8 cellular contexts compared by ENCODE assay signal in the genomic region with DNA sequence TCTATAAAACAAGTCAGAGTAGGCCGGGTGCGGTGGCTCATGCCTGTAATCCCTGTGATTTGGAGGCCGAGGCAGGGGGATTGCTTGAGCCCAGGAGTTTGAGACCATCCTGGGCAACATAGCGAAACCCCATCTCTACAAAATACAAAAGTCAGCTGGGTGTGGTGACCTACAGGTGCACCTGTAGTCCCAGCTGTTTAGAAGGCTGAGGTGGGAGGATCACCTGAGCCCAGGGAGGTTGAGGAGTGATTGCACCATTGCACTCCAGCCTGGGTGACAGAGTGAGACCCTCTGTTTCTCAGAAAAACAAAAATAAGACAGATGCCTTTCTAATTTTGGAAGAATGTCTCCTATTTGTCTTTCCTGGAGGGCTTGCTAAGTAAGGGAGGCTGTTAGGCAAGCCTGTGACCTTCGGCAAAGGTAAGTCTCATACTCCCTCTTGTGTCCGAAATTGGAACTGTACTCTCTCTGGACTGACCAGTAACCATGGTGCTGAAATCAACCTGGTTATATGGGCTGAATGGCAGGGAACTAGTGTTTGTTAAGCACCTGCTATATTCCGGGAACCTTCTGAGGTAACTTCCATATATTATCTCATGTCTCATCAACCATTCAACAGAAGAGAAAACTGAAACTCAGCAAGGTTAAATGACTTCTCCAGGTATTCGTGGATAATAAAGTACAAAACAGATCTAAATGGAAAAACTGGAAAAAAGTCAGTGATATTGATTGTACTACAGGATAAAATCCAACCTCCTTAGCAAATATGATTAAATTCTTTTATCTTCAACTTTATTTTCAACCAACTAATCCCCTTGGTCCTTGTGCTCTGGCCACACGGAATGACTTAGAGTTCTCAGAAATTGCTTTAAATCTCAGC. TPM values are rescaled to one million over a fixed set of nuclear protein-coding genes. Genes with fewer than 3 reads are reported as not detected.
DNase-seq lines count a peak whose midpoint lies in the region; ATAC-seq and TF ChIP-seq lines count a peak whose summit lies in the region.

No MANE protein-coding gene starts in this region.

- CTCF ChIA-PET in activated CD8-positive, alpha-beta T cell treated with anti-CD3 and anti-CD28 coated beads for 36 hours (lab: Charles Lee), result interaction anchor here (0.9 to 1.3 kb wide), 7 partner anchors 11 to 105 kb away, joined by 3 to 22 read pairs (median 4); a partner anchor contains a TSS

- no peaks in the 10 kb centered on the region for H3K36me3 ChIP-seq in neural progenitor cell

- H3K36me3 Mint-ChIP-seq in activated CD8-positive, alpha-beta T cell treated with anti-CD3 and anti-CD28 coated beads for 36 hours (ENCODE audit: low read depth), result no peaks in the 10 kb centered on the region
- no peaks in the 10 kb centered on the region for H3K36me3 Mint-ChIP-seq in neural progenitor cell

- no peak overlapping the region for H3K27ac ChIP-seq in neural progenitor cell

- peak; percentile 92 for TF ChIP-seq CTCF in activated CD8-positive, alpha-beta T cell treated with anti-CD3 and anti-CD28 coated beads for 36 hours (IDR thresholded peaks at IDR 0.05)
- peak; percentile 97 for TF ChIP-seq CTCF in fibroblast of the aortic adventitia (IDR thresholded peaks at IDR 0.05; ENCODE audit: insufficient read depth, low read length)
- peak; percentile 94 for TF ChIP-seq CTCF in neural progenitor cell (IDR thresholded peaks at IDR 0.05)

- no peak overlapping the region for H2AFZ ChIP-seq in neural progenitor cell (replicated peaks)

- intact Hi-C loops in activated CD8-positive, alpha-beta T cell treated with anti-CD3 and anti-CD28 coated beads for 36 hours (cut with micrococcal nuclease), result no loop called here

- no peaks in the 10 kb centered on the region for H3K27me3 ChIP-seq in neural progenitor cell

- no peak overlapping the region for H3K27ac Mint-ChIP-seq in activated CD8-positive, alpha-beta T cell treated with anti-CD3 and anti-CD28 coated beads for 36 hours
- H3K27ac Mint-ChIP-seq in neural progenitor cell, result no peak overlapping the region

- peaks cover 14% of the 10 kb centered on the region for H3K27me3 Mint-ChIP-seq in activated CD8-positive, alpha-beta T cell treated with anti-CD3 and anti-CD28 coated beads for 36 hours
- H3K27me3 Mint-ChIP-seq in neural progenitor cell (ENCODE audit: insufficient read depth, low read depth), result peaks cover 10% of the 10 kb centered on the region

- H3K4me2 ChIP-seq in neural progenitor cell, result no peak overlapping the region

- POLR2A ChIA-PET in activated CD8-positive, alpha-beta T cell treated with anti-CD3 and anti-CD28 coated beads for 36 hours (lab: Charles Lee), result no interaction called here

- no peak overlapping the region for H3K9ac ChIP-seq in neural progenitor cell

- no peaks in the 10 kb centered on the region for H3K9me3 Mint-ChIP-seq in activated CD8-positive, alpha-beta T cell treated with anti-CD3 and anti-CD28 coated beads for 36 hours
- no peaks in the 10 kb centered on the region for H3K9me3 Mint-ChIP-seq in neural progenitor cell

- H3K4me1 ChIP-seq in neural progenitor cell, result peaks cover 14% of the 10 kb centered on the region

- H3F3A ChIP-seq in neural progenitor cell (ENCODE audit: low read depth), result peaks cover 15% of the 10 kb centered on the region

- no peak overlapping the region for H3K4me3 Mint-ChIP-seq in activated CD8-positive, alpha-beta T cell treated with anti-CD3 and anti-CD28 coated beads for 36 hours
- no peak overlapping the region for H3K4me3 Mint-ChIP-seq in neural progenitor cell

- ATAC-seq in GM19328 (IDR thresholded peaks at IDR 0.05; ENCODE audit: unreplicated experiment) (peak; percentile 67), GM18502 (IDR thresholded peaks at IDR 0.05; ENCODE audit: poor library complexity, unreplicated experiment) (no peak)
- peak; percentile 97 for ATAC-seq in activated CD8-positive, alpha-beta T cell treated with anti-CD3 and anti-CD28 coated beads for 36 hours

- H3K79me2 ChIP-seq in neural progenitor cell (ENCODE audit: low read depth), result no peaks in the 10 kb centered on the region

- H3K4me3 ChIP-seq in fibroblast of the aortic adventitia (ENCODE audit: low read depth, low read length) (no peak overlapping the region), neural progenitor cell (no peak overlapping the region)

- no peaks in the 10 kb centered on the region for H4K20me1 ChIP-seq in neural progenitor cell (ENCODE audit: low read depth)

- no peaks in the 10 kb centered on the region for H3K9me3 ChIP-seq in neural progenitor cell (ENCODE audit: low read depth)

- H3K4me1 Mint-ChIP-seq in activated CD8-positive, alpha-beta T cell treated with anti-CD3 and anti-CD28 coated beads for 36 hours (ENCODE audit: low read depth), result no peaks in the 10 kb centered on the region
- H3K4me1 Mint-ChIP-seq in neural progenitor cell, result peaks cover 21% of the 10 kb centered on the region

- DNase-seq in COR-L47 (lab: John Stamatoyannopoulos, UW), result peak; percentile 72
- DNase-seq in HT-29 (ENCODE audit: low spot score), result peak; percentile 97
- peak; percentile 88 for DNase-seq in NCI-H748 treated with DMSO at 0.1 percent for 48 hours (lab: John Stamatoyannopoulos, UW)
- peak; percentile 59 for DNase-seq in activated CD8-positive, alpha-beta T cell treated with anti-CD3 and anti-CD28 coated beads for 36 hours
- peak; percentile 96 for DNase-seq in fibroblast of the aortic adventitia (ENCODE audit: low read depth)
- peak; percentile 90 for DNase-seq in neural progenitor cell (ENCODE audit: low spot score)

RNA-seq across cellular contexts. Expression of a gene that starts 11.8 kb away (rescaled TPM):
- total RNA-seq in HT-29 (2014; rRNA removed; shearing (Covaris generic)), result 0.20 and 0.26 TPM in 2 replicates
- total RNA-seq in activated CD8-positive, alpha-beta T cell treated with anti-CD3 and anti-CD28 coated beads for 36 hours, result under 1 TPM; 0.11 to 0.13 TPM
- total RNA-seq in fibroblast of the aortic adventitia (ENCODE audit: low replicate concordance) (3.6 and 63.4 TPM in 2 replicates), neural progenitor cell (ENCODE audit: low replicate concordance) (19.3 and 20.4 TPM in 2 replicates)

RNA-seq across cellular contexts. Expression of a gene that starts 31.3 kb away (rescaled TPM):
- total RNA-seq in HT-29 (2014; rRNA removed; shearing (Covaris generic)), result 20.7 and 24.5 TPM in 2 replicates
- 10 to 100 TPM; 13.4 to 14.0 TPM for total RNA-seq in activated CD8-positive, alpha-beta T cell treated with anti-CD3 and anti-CD28 coated beads for 36 hours
- total RNA-seq in fibroblast of the aortic adventitia (ENCODE audit: low replicate concordance), result 8.5 and 12.7 TPM in 2 replicates
- 3.5 and 7.3 TPM in 2 replicates for total RNA-seq in neural progenitor cell (ENCODE audit: low replicate concordance)

RNA-seq across cellular contexts. Expression of a gene that starts 52.7 kb away (rescaled TPM):
- 27.3 and 28.7 TPM in 2 replicates for total RNA-seq in HT-29 (2014; rRNA removed; shearing (Covaris generic))
- 10 to 100 TPM; 24.3 to 34.7 TPM for total RNA-seq in activated CD8-positive, alpha-beta T cell treated with anti-CD3 and anti-CD28 coated beads for 36 hours
- total RNA-seq in fibroblast of the aortic adventitia (ENCODE audit: low replicate concordance) (44.2 and 58.8 TPM in 2 replicates), neural progenitor cell (ENCODE audit: low replicate concordance) (64.5 and 75.3 TPM in 2 replicates)

RNA-seq across cellular contexts. Expression of a gene that starts 53.8 kb away (rescaled TPM):
- total RNA-seq in HT-29 (2014; rRNA removed; shearing (Covaris generic)), result 19.0 and 22.6 TPM in 2 replicates
- 10 to 100 TPM; 30.0 to 33.1 TPM for total RNA-seq in activated CD8-positive, alpha-beta T cell treated with anti-CD3 and anti-CD28 coated beads for 36 hours
- total RNA-seq in fibroblast of the aortic adventitia (ENCODE audit: low replicate concordance), result 28.4 and 109 TPM in 2 replicates
- total RNA-seq in neural progenitor cell (ENCODE audit: low replicate concordance), result 174 and 288 TPM in 2 replicates
